ENCODE assay signal across 19 cellular contexts in genomic region chr3:115251509-115251908, GRCh38.
DNase-seq lines count a peak whose midpoint lies in the region; FAIRE-seq and TF ChIP-seq lines count a peak whose summit lies in the region.
"Had no signal": no experiment of that assay in that cellular context is flagged by ENCODE, and none has a peak within 500 bp of the region (broad histone marks: within the 10 kb centered on the region; RNA-seq: fewer than 3 reads in every experiment).

No MANE protein-coding gene starts in this region.

- no peak for FAIRE-seq in RCC 7860 (lab: Jason Lieb, UNC)
- FAIRE-seq: A204.1 had no signal

- peak; percentile 37 for DNase-seq in ELR (ENCODE audit: low read depth)
- DNase-seq in RCC 7860 (ENCODE audit: low spot score), result peak; percentile 16
- DNase-seq in choroid plexus epithelial cell (ENCODE audit: low read depth), result peak; percentile 26
- DNase-seq in kidney glomerular epithelial cell (lab: John Stamatoyannopoulos, UW), result peak; percentile 9
- DNase-seq in AG08395 (ENCODE audit: low spot score), result no peak
- DNase-seq in NCI-H2196 (lab: John Stamatoyannopoulos, UW; ENCODE audit: unreplicated experiment), result no peak
- no peak for DNase-seq in activated CD4-positive, alpha-beta T cell treated with anti-CD3 and anti-CD28 coated beads, Interleukin-2, amount 50 U/mL, for 4 hours
- no peak for DNase-seq in superior temporal gyrus (ENCODE audit: extremely low spot score)
- DNase-seq: CD8-positive, alpha-beta T cell; GOT3; MM.1S; NCI-H1092; NCI-H2081; NCI-H510A; NCI-H774; OCI-M1; RPMI8226 had no signal

- TF ChIP-seq CTCF in choroid plexus epithelial cell (conservative IDR thresholded peaks at IDR 0.05; ENCODE audit: low read depth, low read length), result no peak

- no peak overlapping the region for H3K4me3 ChIP-seq in choroid plexus epithelial cell (ENCODE audit: low read depth, low read length)
- H3K4me3 ChIP-seq: BLaER1 had no signal

Comparison
In these comparisons a context has a peak if more than half of its experiments do, and no peak if none do; other contexts are left out.
1. DNase-seq: peak in ELR (single experiment), RCC 7860 (single experiment), choroid plexus epithelial cell (single experiment) and kidney glomerular epithelial cell (single experiment); none in AG08395 (single experiment), NCI-H2196 (single experiment), activated CD4-positive, alpha-beta T cell treated with anti-CD3 and anti-CD28 coated beads, Interleukin-2, amount 50 U/mL, for 4 hours (0 of 2) and superior temporal gyrus (single experiment).